In the genomic region with DNA sequence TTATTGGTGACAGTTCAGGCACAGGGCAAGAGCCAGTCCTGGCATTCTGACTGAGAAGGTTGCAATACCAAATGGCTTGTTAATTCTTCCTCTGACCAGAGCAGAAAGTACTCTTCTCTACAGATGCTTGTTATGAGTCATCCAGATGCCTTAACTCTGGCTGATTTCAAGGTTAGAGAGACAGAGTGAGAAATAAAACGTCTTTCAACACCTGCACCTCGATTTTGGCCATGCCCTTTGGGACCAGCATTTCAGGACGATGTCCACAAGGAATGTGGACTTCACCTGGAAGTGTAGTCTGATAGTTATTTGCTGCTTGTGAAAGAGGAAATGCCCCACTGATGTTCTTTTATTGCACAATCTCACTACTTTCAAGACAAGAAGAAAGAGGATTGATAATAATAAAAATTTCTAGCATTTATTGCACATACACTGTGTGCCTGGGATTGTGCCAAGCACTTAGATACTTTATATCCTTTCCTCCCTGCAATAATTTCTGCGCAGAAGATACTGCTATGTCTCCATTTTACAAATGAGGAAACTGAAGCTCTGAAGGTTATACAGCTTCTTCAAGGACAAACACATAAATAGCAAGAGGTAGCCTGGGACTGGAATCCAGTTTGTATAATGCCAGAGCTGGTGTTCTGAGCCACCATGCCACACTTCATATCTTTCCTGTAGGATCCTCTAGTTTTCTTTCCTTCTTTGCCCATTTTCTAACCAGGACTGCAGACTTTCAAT, we compare ENCODE assay signal across 8 cellular contexts. TPM values are rescaled to one million over a fixed set of nuclear protein-coding genes. Genes with fewer than 3 reads are reported as not detected.
A peak's percentile ranks its signal among the peaks of the same experiment; 100 is the strongest.
DNase-seq lines count a peak whose midpoint lies in the region; ATAC-seq and TF ChIP-seq lines count a peak whose summit lies in the region.

No MANE protein-coding gene starts in this region.

- intact Hi-C loops in left ventricle myocardium inferior (cut with micrococcal nuclease), result no loop called here
- intact Hi-C loops in esophagus muscularis mucosa (cut with DNase I), result no loop called here

- H3K4me3 ChIP-seq in fibroblast of villous mesenchyme (ENCODE audit: low read depth, low read length), result no peak overlapping the region
- H3K4me3 ChIP-seq in left ventricle myocardium inferior, result no peak overlapping the region
- no peak overlapping the region for H3K4me3 ChIP-seq in esophagus muscularis mucosa
- H3K4me3 ChIP-seq in WERI-Rb-1 (ENCODE audit: low read depth, low read length), result no peak overlapping the region

- H3K27ac ChIP-seq in left ventricle myocardium inferior (replicated peaks) (no peak overlapping the region), esophagus muscularis mucosa (replicated peaks in 1 of 4) (no peak overlapping the region), WERI-Rb-1 (no peak overlapping the region)

- TF ChIP-seq POLR2A in esophagus muscularis mucosa (IDR thresholded peaks at IDR 0.05; ENCODE audit: low read depth), result no peak

- peak; percentile 81 for DNase-seq in MV-4-11 (lab: John Stamatoyannopoulos, UW)
- DNase-seq in fibroblast of villous mesenchyme (ENCODE audit: low read depth), result peak; percentile 62
- no peak for DNase-seq in left ventricle myocardium inferior
- DNase-seq in stimulated activated naive CD4-positive, alpha-beta T cell (lab: John Stamatoyannopoulos, UW), result no peak
- DNase-seq in esophagus muscularis mucosa (ENCODE audit: extremely low spot score), result no peak
- no peak for DNase-seq in WERI-Rb-1

- H3K9me3 ChIP-seq in left ventricle myocardium inferior (replicated peaks), result no peaks in the 10 kb centered on the region
- no peaks in the 10 kb centered on the region for H3K9me3 ChIP-seq in esophagus muscularis mucosa
- no peaks in the 10 kb centered on the region for H3K9me3 ChIP-seq in WERI-Rb-1 (ENCODE audit: severe bottlenecking)

- H3K36me3 ChIP-seq in left ventricle myocardium inferior (no peaks in the 10 kb centered on the region), esophagus muscularis mucosa (no peaks in the 10 kb centered on the region), WERI-Rb-1 (no peaks in the 10 kb centered on the region)

- TF ChIP-seq EP300 in esophagus muscularis mucosa (IDR thresholded peaks at IDR 0.05), result no peak

- peaks cover 4% of the 10 kb centered on the region for H3K4me1 ChIP-seq in left ventricle myocardium inferior
- H3K4me1 ChIP-seq in esophagus muscularis mucosa, result peaks cover 0 to 15% (median 9%) of the 10 kb centered on the region in 4 donors

- ATAC-seq in GM18511 (IDR thresholded peaks at IDR 0.05; ENCODE audit: unreplicated experiment) (peak; percentile 99), HG02571 (IDR thresholded peaks at IDR 0.05; ENCODE audit: unreplicated experiment) (peak; percentile 98)

- TF ChIP-seq CTCF in fibroblast of villous mesenchyme (IDR thresholded peaks at IDR 0.05; ENCODE audit: insufficient read depth, low read depth, low read length) (no peak), left ventricle myocardium inferior (IDR thresholded peaks at IDR 0.05; ENCODE audit: borderline replicate concordance) (no peak), esophagus muscularis mucosa (IDR thresholded peaks at IDR 0.05) (no peak), WERI-Rb-1 (IDR thresholded peaks at IDR 0.05; ENCODE audit: low read depth, low read length) (no peak)

- WGBS in esophagus muscularis mucosa, result 45% methylated on average over 4 of the region's 4 CpGs

- no peaks in the 10 kb centered on the region for H3K27me3 ChIP-seq in left ventricle myocardium inferior (ENCODE audit: low read depth)
- H3K27me3 ChIP-seq in esophagus muscularis mucosa, result no peaks in the 10 kb centered on the region
- H3K27me3 ChIP-seq in WERI-Rb-1 (ENCODE audit: insufficient read depth, low read depth, severe bottlenecking), result no peaks in the 10 kb centered on the region

RNA-seq across cellular contexts. Expression of gene MCM3, which starts 33.5 kb away (rescaled TPM):
- 38.0 and 49.7 TPM in 2 replicates for total RNA-seq in fibroblast of villous mesenchyme
- 20.1 TPM for total RNA-seq in left ventricle myocardium inferior
- 10 to 100 TPM; 32.4 to 42.6 (median 41.1) TPM for total RNA-seq in esophagus muscularis mucosa

RNA-seq across cellular contexts. Expression of gene PAQR8, which starts 43.9 kb away (rescaled TPM):
- 3.2 and 4.7 TPM in 2 replicates for total RNA-seq in fibroblast of villous mesenchyme
- 2.0 TPM for total RNA-seq in left ventricle myocardium inferior
- 10 to 100 TPM; 11.1 to 32.5 (median 14.2) TPM for total RNA-seq in esophagus muscularis mucosa

Comparison
In these comparisons a context has a peak if more than half of its experiments do, and no peak if none do; other contexts are left out.
1. DNase-seq: peak in MV-4-11 (single experiment) and fibroblast of villous mesenchyme (single experiment); none in left ventricle myocardium inferior (single experiment), stimulated activated naive CD4-positive, alpha-beta T cell (0 of 6), esophagus muscularis mucosa (single experiment) and WERI-Rb-1 (single experiment).